In genomic region chr10:73940634-73941221, GRCh38 we compare ENCODE assay signal across 8 cellular contexts. TPM values are rescaled to one million over a fixed set of nuclear protein-coding genes. Genes with fewer than 3 reads are reported as not detected.
DNase-seq lines count a peak whose midpoint lies in the region; ATAC-seq lines count a peak whose summit lies in the region.

No MANE protein-coding gene starts in this region.

- H3K27me3 ChIP-seq in right cardiac atrium (ENCODE audit: control insufficient read depth, insufficient read depth), result no peaks in the 10 kb centered on the region

- DNase-seq in AG20443 (ENCODE audit: low spot score) (peak; percentile 95), T-helper 9 cell (peak; percentile 82), anterior cingulate cortex (lab: John Stamatoyannopoulos, UW) (peak in 49 of 58 donors; percentile 8 to 72 (median 28)), right cardiac atrium (peak; percentile 90 to 97 (median 96)), sciatic nerve (ENCODE audit: low spot score) (peak; percentile 93)

- intact Hi-C loops in right cardiac atrium (cut with DNase I), result loop anchor here in 3 of 4 donors (2.0 kb wide), 1 partner anchor 54 kb away; no protein-coding TSS in a partner anchor
- intact Hi-C loops in sciatic nerve (cut with DNase I), result loop anchor here (5.0 kb wide), 1 partner anchor 53 kb away; no protein-coding TSS in a partner anchor

- no peak overlapping the region for H3K4me3 ChIP-seq in right cardiac atrium (ENCODE audit: low read length)

- no peaks in the 10 kb centered on the region for H3K36me3 Mint-ChIP-seq in IgD-negative memory B cell

- peak overlapping the region in 3 of 4 donors; percentile 38 to 89 (median 67) for H3K4me3 Mint-ChIP-seq in IgD-negative memory B cell

- peaks cover 3% of the 10 kb centered on the region for H3K4me1 ChIP-seq in right cardiac atrium (ENCODE audit: control insufficient read depth, insufficient read depth, low read length)

- 6% methylated on average over 28 of the region's 28 CpGs for WGBS in right cardiac atrium

- ATAC-seq in GM19043 (IDR thresholded peaks at IDR 0.05; ENCODE audit: low read depth, unreplicated experiment) (peak; percentile 70), right cardiac atrium (peak; percentile 94 to 96), sciatic nerve (peak; percentile 97), HG03097 (IDR thresholded peaks at IDR 0.05; ENCODE audit: low FRiP score, unreplicated experiment) (no peak)

- H3K4me1 Mint-ChIP-seq in IgD-negative memory B cell, result peaks cover 0 to 5% (median 4%) of the 10 kb centered on the region in 3 donors

- H3K27ac ChIP-seq in right cardiac atrium (ENCODE audit: low read length), result no peak overlapping the region

- peak overlapping the region in 1 of 3 donors; percentile 90 for H3K27ac Mint-ChIP-seq in IgD-negative memory B cell

- no peaks in the 10 kb centered on the region for H3K27me3 Mint-ChIP-seq in IgD-negative memory B cell

- H3K9me3 ChIP-seq in right cardiac atrium (ENCODE audit: control insufficient read depth, low read length), result no peaks in the 10 kb centered on the region

- H3K9me3 Mint-ChIP-seq in IgD-negative memory B cell, result peaks cover 0 to 2% (median 0%) of the 10 kb centered on the region in 3 donors

RNA-seq across cellular contexts. Expression of gene PLAU, which starts 29.8 kb away (rescaled TPM):
- polyA plus RNA-seq in IgD-negative memory B cell (not detected), right cardiac atrium (7.0 TPM)
- total RNA-seq in right cardiac atrium (1 to 10 TPM; 4.8 to 7.1 (median 5.6) TPM), sciatic nerve (15.6 TPM)

RNA-seq across cellular contexts. Expression of gene VCL, which starts 57.2 kb away (rescaled TPM):
- polyA plus RNA-seq in IgD-negative memory B cell (44.2 TPM), right cardiac atrium (74.6 TPM)
- total RNA-seq in right cardiac atrium (100 to 1,000 TPM; 203 to 246 (median 224) TPM), sciatic nerve (165 TPM)

Comparison
In these comparisons a context has a peak if more than half of its experiments do, and no peak if none do; other contexts are left out.
1. DNase-seq: peak in every context shown above with its lines; median percentile 96 in right cardiac atrium; 95 in AG20443; 93 in sciatic nerve; 82 in T-helper 9 cell; 28 in anterior cingulate cortex.